ENCODE assay signal across 9 cellular contexts in the genomic region with DNA sequence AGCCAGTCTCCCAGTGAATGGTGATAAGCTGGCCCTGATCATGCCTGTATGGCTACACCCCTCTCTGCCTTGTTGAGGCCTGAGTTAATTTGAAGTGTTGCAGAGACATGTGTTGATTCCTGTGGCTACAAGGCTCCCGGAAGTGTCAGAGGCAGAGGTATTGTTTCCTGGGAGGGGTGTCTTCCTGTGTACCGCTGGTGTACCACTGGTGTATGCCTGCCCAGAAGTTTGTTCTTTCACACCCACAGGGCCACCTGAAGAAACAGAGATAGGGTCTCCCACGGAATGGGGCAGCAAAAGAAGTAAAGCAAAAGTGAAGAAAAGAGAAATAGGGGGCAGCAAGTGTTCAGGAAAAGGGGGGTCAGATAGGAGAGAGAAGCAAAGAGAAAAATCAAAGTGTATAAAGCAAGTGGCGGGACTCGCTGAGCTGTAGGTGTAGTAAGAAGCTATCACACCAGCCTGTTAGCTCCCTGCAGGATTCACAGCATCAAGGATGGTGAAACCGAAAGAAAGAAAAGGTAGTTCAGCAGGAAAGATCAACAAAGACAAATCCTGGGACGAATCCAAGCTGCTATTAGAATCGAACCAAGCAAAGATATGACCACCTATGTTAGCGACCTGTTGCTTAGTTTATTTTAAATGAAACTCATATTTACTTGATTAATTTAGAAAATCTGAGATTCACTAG. TPM values are rescaled to one million over a fixed set of nuclear protein-coding genes. Genes with fewer than 3 reads are reported as not detected.
DNase-seq lines count a peak whose midpoint lies in the region; ATAC-seq, FAIRE-seq and TF ChIP-seq lines count a peak whose summit lies in the region.
"Had no signal": no experiment of that assay in that cellular context is flagged by ENCODE, and none has a peak within 500 bp of the region (broad histone marks: within the 10 kb centered on the region; RNA-seq: fewer than 3 reads in every experiment).

No MANE protein-coding gene starts in this region.

- H3K27me3 ChIP-seq in ascending aorta = no peaks in the 10 kb centered on the region

- no peak for DNase-seq in GM12892 (ENCODE audit: insufficient read length)
- DNase-seq in T-helper 2 cell treated with Interferon-gamma antibody and Interleukin-4, amounts not matched to agents 5 μg/mL and 100 μg/mL, for 36 hours (ENCODE audit: low spot score) = peak; percentile 56
- peak; percentile 48 for DNase-seq in activated naive CD8-positive, alpha-beta T cell treated with anti-CD3 and anti-CD28 coated beads, Interleukin-2, amount 50 U/mL, for 24 hours
- peak; percentile 46 to 55 for DNase-seq in stimulated activated CD4-positive, alpha-beta T cell treated with anti-CD3 and anti-CD28 coated beads, Interleukin-2, amount 100 ng/mL, for 24 hours
- DNase-seq in Ammon's horn (ENCODE audit: low spot score) = no peak
- no peak for DNase-seq in ascending aorta (ENCODE audit: low spot score in 2 of 2)
- no peak for DNase-seq in NCI-H524 treated with DMSO at 0.1 percent for 48 hours (lab: John Stamatoyannopoulos, UW)

- no peak; the same call in 1 of the 2 replicates for TF ChIP-seq POLR2A in GM12892 (IDR thresholded peaks at IDR 0.05; ENCODE audit: low read depth, low read length)

- peak overlapping the region; percentile 97 for H3K27ac Mint-ChIP-seq in T-helper 2 cell treated with Interferon-gamma antibody and Interleukin-4, amounts not matched to agents 5 μg/mL and 100 μg/mL, for 36 hours
- peak overlapping the region; percentile 91 for H3K27ac Mint-ChIP-seq in activated naive CD8-positive, alpha-beta T cell treated with anti-CD3 and anti-CD28 coated beads, Interleukin-2, amount 50 U/mL, for 24 hours

- H3K4me1 Mint-ChIP-seq in T-helper 2 cell treated with Interferon-gamma antibody and Interleukin-4, amounts not matched to agents 5 μg/mL and 100 μg/mL, for 36 hours (ENCODE audit: low read depth) = peaks cover 67% of the 10 kb centered on the region
- H3K4me1 Mint-ChIP-seq in activated naive CD8-positive, alpha-beta T cell treated with anti-CD3 and anti-CD28 coated beads, Interleukin-2, amount 50 U/mL, for 24 hours = peaks cover 86% of the 10 kb centered on the region

- intact Hi-C loops in ascending aorta (cut with DNase I) = no loop called here

- peak overlapping the region; percentile 87 for H3K4me3 Mint-ChIP-seq in T-helper 2 cell treated with Interferon-gamma antibody and Interleukin-4, amounts not matched to agents 5 μg/mL and 100 μg/mL, for 36 hours
- H3K4me3 Mint-ChIP-seq in activated naive CD8-positive, alpha-beta T cell treated with anti-CD3 and anti-CD28 coated beads, Interleukin-2, amount 50 U/mL, for 24 hours = peak overlapping the region; percentile 94

- no peak overlapping the region for H3K27ac ChIP-seq in ascending aorta

- H3K4me1 ChIP-seq in ascending aorta = peaks cover 0 to 10% of the 10 kb centered on the region in 2 donors

- no peaks in the 10 kb centered on the region for H3K9me3 ChIP-seq in ascending aorta

- TF ChIP-seq CTCF in ascending aorta (IDR thresholded peaks at IDR 0.05) = no peak

- H3K36me3 Mint-ChIP-seq in T-helper 2 cell treated with Interferon-gamma antibody and Interleukin-4, amounts not matched to agents 5 μg/mL and 100 μg/mL, for 36 hours (ENCODE audit: low read depth) = peaks cover 47% of the 10 kb centered on the region
- H3K36me3 Mint-ChIP-seq in activated naive CD8-positive, alpha-beta T cell treated with anti-CD3 and anti-CD28 coated beads, Interleukin-2, amount 50 U/mL, for 24 hours (ENCODE audit: low read depth) = peaks cover 58% of the 10 kb centered on the region

- H3K4me3 ChIP-seq in ascending aorta = no peak overlapping the region

- peaks cover 18% of the 10 kb centered on the region for H3K9me3 Mint-ChIP-seq in T-helper 2 cell treated with Interferon-gamma antibody and Interleukin-4, amounts not matched to agents 5 μg/mL and 100 μg/mL, for 36 hours
- peaks cover 7% of the 10 kb centered on the region for H3K9me3 Mint-ChIP-seq in activated naive CD8-positive, alpha-beta T cell treated with anti-CD3 and anti-CD28 coated beads, Interleukin-2, amount 50 U/mL, for 24 hours

- H3K27me3 Mint-ChIP-seq in T-helper 2 cell treated with Interferon-gamma antibody and Interleukin-4, amounts not matched to agents 5 μg/mL and 100 μg/mL, for 36 hours (ENCODE audit: low read depth) = no peaks in the 10 kb centered on the region
- H3K27me3 Mint-ChIP-seq in activated naive CD8-positive, alpha-beta T cell treated with anti-CD3 and anti-CD28 coated beads, Interleukin-2, amount 50 U/mL, for 24 hours = no peaks in the 10 kb centered on the region

- no peaks in the 10 kb centered on the region for H3K36me3 ChIP-seq in ascending aorta

- ATAC-seq in activated naive CD8-positive, alpha-beta T cell treated with anti-CD3 and anti-CD28 coated beads, Interleukin-2, amount 50 U/mL, for 24 hours = peak; percentile 25
- no peak for ATAC-seq in HG03097 (IDR thresholded peaks at IDR 0.05; ENCODE audit: low FRiP score, unreplicated experiment)

- peak; percentile 78 for FAIRE-seq in GM12892 (lab: Jason Lieb, UNC)
- FAIRE-seq: islet of Langerhans had no signal

RNA-seq across cellular contexts. Expression of gene CD47, which starts 36.6 kb away (rescaled TPM):
- 120 TPM for polyA plus RNA-seq in GM12892 (2012; ENCODE audit: missing spikeins)
- 24.5 TPM for total RNA-seq in ascending aorta

Comparison
In these comparisons a context has a peak if more than half of its experiments do, and no peak if none do; other contexts are left out.
1. DNase-seq: peak in T-helper 2 cell treated with Interferon-gamma antibody and Interleukin-4, amounts not matched to agents 5 μg/mL and 100 μg/mL, for 36 hours (single experiment), activated naive CD8-positive, alpha-beta T cell treated with anti-CD3 and anti-CD28 coated beads, Interleukin-2, amount 50 U/mL, for 24 hours (single experiment) and stimulated activated CD4-positive, alpha-beta T cell treated with anti-CD3 and anti-CD28 coated beads, Interleukin-2, amount 100 ng/mL, for 24 hours (2 of 2); none in GM12892 (single experiment), Ammon's horn (single experiment), ascending aorta (0 of 2) and NCI-H524 treated with DMSO at 0.1 percent for 48 hours (single experiment).